14 cellular contexts compared by ENCODE assay signal in genomic region chr3:168885028-168885427, GRCh38.
A peak's percentile ranks its signal among the peaks of the same experiment; 100 is the strongest.
DNase-seq lines count a peak whose midpoint lies in the region; ATAC-seq, FAIRE-seq and TF ChIP-seq lines count a peak whose summit lies in the region.
"Had no signal": no experiment of that assay in that cellular context is flagged by ENCODE, and none has a peak within 500 bp of the region (broad histone marks: within the 10 kb centered on the region; RNA-seq: fewer than 3 reads in every experiment).

No MANE protein-coding gene starts in this region.

- no peaks in the 10 kb centered on the region for H3K9me3 ChIP-seq in PC-3 (ENCODE audit: low read length)
- H3K9me3 ChIP-seq in endothelial cell of umbilical vein (replicated peaks; ENCODE audit: control insufficient read depth, insufficient read depth, low read length), result no peaks in the 10 kb centered on the region
- no peaks in the 10 kb centered on the region for H3K9me3 ChIP-seq in upper lobe of left lung
- H3K9me3 ChIP-seq: neutrophil had no signal

- H3K27ac ChIP-seq in PC-3 (ENCODE audit: low read length), result peak overlapping the region; percentile 97
- H3K27ac ChIP-seq in endothelial cell of umbilical vein (ENCODE audit: insufficient read depth, low read depth, low read length), result no peak overlapping the region
- H3K27ac ChIP-seq in upper lobe of left lung, result no peak overlapping the region
- H3K27ac ChIP-seq: neutrophil had no signal

- H3K4me1 ChIP-seq in PC-3 (ENCODE audit: insufficient read depth, low read length), result peaks cover 54% of the 10 kb centered on the region
- H3K4me1 ChIP-seq in endothelial cell of umbilical vein (ENCODE audit: control insufficient read depth, extremely low read depth, insufficient read depth, low read length), result peaks cover 12% of the 10 kb centered on the region
- no peaks in the 10 kb centered on the region for H3K4me1 ChIP-seq in upper lobe of left lung

- H3K4me3 Mint-ChIP-seq in Calu3 (ENCODE audit: low read depth, unreplicated experiment), result no peak overlapping the region
- H3K4me3 Mint-ChIP-seq: activated CD8-positive, alpha-beta T cell treated with anti-CD3 and anti-CD28 coated beads for 36 hours had no signal

- no peak for TF ChIP-seq POLR2A in endothelial cell of umbilical vein (IDR thresholded peaks at IDR 0.05; ENCODE audit: low read depth, low read length)
- TF ChIP-seq POLR2A in upper lobe of left lung (IDR thresholded peaks at IDR 0.05), result no peak

- H3K36me3 ChIP-seq in PC-3 (ENCODE audit: low read depth, low read length) (no peaks in the 10 kb centered on the region), endothelial cell of umbilical vein (ENCODE audit: control insufficient read depth in 2 of 2, extremely low read depth in 1 of 2, insufficient read depth in 2 of 2, low read length in 2 of 2) (no peaks in the 10 kb centered on the region), upper lobe of left lung (no peaks in the 10 kb centered on the region)
- H3K36me3 ChIP-seq: neutrophil had no signal

- H3K4me2 ChIP-seq in PC-3 (ENCODE audit: low read length) (peak overlapping the region; percentile 85), endothelial cell of umbilical vein (ENCODE audit: insufficient read depth, low read length) (no peak overlapping the region)

- H3K9me2 ChIP-seq in PC-3 (replicated peaks; ENCODE audit: low read length), result no peaks in the 10 kb centered on the region

- H3K27ac Mint-ChIP-seq in Calu3 (ENCODE audit: unreplicated experiment), result peak overlapping the region; percentile 72
- H3K27ac Mint-ChIP-seq: activated CD8-positive, alpha-beta T cell treated with anti-CD3 and anti-CD28 coated beads for 36 hours; IgD-negative memory B cell had no signal

- no peaks in the 10 kb centered on the region for H3K9me3 Mint-ChIP-seq in Calu3 (ENCODE audit: low read depth, unreplicated experiment)
- H3K9me3 Mint-ChIP-seq: activated CD8-positive, alpha-beta T cell treated with anti-CD3 and anti-CD28 coated beads for 36 hours; IgD-negative memory B cell had no signal

- TF ChIP-seq EP300 in upper lobe of left lung (IDR thresholded peaks at IDR 0.05), result no peak

- 84 to 96% methylated on average over 2 of the region's 2 CpGs for WGBS in upper lobe of left lung, 2 donors

- no peaks in the 10 kb centered on the region for H3K27me3 Mint-ChIP-seq in Calu3 (ENCODE audit: unreplicated experiment)
- H3K27me3 Mint-ChIP-seq: activated CD8-positive, alpha-beta T cell treated with anti-CD3 and anti-CD28 coated beads for 36 hours; IgD-negative memory B cell had no signal

- H3K9ac ChIP-seq in PC-3 (ENCODE audit: low read length), result peak overlapping the region; percentile 75
- no peak overlapping the region for H3K9ac ChIP-seq in endothelial cell of umbilical vein (replicated peaks; ENCODE audit: extremely low read depth, insufficient read depth, low read length)

- TF ChIP-seq CTCF in Calu3 (IDR thresholded peaks at IDR 0.05; ENCODE audit: unreplicated experiment), result no peak
- no peak for TF ChIP-seq CTCF in PC-3 (conservative IDR thresholded peaks at IDR 0.05; ENCODE audit: low read depth, low read length)
- TF ChIP-seq CTCF in endothelial cell of umbilical vein (IDR thresholded peaks at IDR 0.05; ENCODE audit: extremely low read depth in 1 of 2, insufficient read depth in 1 of 2, low read depth in 1 of 2, low read length in 2 of 2), result no peak
- TF ChIP-seq CTCF in upper lobe of left lung (IDR thresholded peaks at IDR 0.05), result no peak

- H3K4me1 Mint-ChIP-seq in Calu3 (ENCODE audit: low read depth, unreplicated experiment), result peaks cover 41% of the 10 kb centered on the region
- H3K4me1 Mint-ChIP-seq: IgD-negative memory B cell had no signal

- no peaks in the 10 kb centered on the region for H3K9me1 ChIP-seq in endothelial cell of umbilical vein (replicated peaks; ENCODE audit: control insufficient read depth, extremely low read depth, insufficient read depth, low read length)

- POLR2A ChIA-PET in PC-3 (lab: Charles Lee; ENCODE audit: unreplicated experiment) (interaction anchor here (0.6 kb wide), 1 partner anchor 14 kb away, joined by 4 read pairs; no protein-coding TSS in a partner anchor), endothelial cell of umbilical vein (lab: Charles Lee) (no interaction called here)

- dilution Hi-C loops in endothelial cell of umbilical vein (cut with MboI; ENCODE audit: extremely low pct_ligation_motif_present, low sequenced_read_pairs), result no loop called here

- H2AFZ ChIP-seq in PC-3 (ENCODE audit: low read length), result no peak overlapping the region
- no peak overlapping the region for H2AFZ ChIP-seq in endothelial cell of umbilical vein (ENCODE audit: low read depth, low read length)

- H3K36me3 Mint-ChIP-seq in Calu3 (ENCODE audit: insufficient read depth, unreplicated experiment), result no peaks in the 10 kb centered on the region
- H3K36me3 Mint-ChIP-seq: IgD-negative memory B cell had no signal

- no TSS peak for BruUV-seq in Calu3 (replicated peaks; lab: Mats Ljungman, UMichigan)
- no TSS peak for BruUV-seq in PC-3 (replicated peaks; lab: Mats Ljungman, UMichigan)
- BruUV-seq in endothelial cell of umbilical vein (replicated peaks; lab: Mats Ljungman, UMichigan), result no TSS peak

- H3K79me2 ChIP-seq in PC-3 (ENCODE audit: low read length) (no peaks in the 10 kb centered on the region), endothelial cell of umbilical vein (ENCODE audit: control insufficient read depth, insufficient read depth, low read length) (no peaks in the 10 kb centered on the region)

- no peaks in the 10 kb centered on the region for H4K20me1 ChIP-seq in PC-3 (ENCODE audit: low read length)
- H4K20me1 ChIP-seq in endothelial cell of umbilical vein (replicated peaks; ENCODE audit: control insufficient read depth, extremely low read depth, insufficient read depth, low read length), result no peaks in the 10 kb centered on the region

- ATAC-seq in PC-3, result peak; percentile 86
- no peak for ATAC-seq in upper lobe of left lung (ENCODE audit: low FRiP score in 2 of 2)
- no peak for ATAC-seq in GM19397 (IDR thresholded peaks at IDR 0.05; ENCODE audit: unreplicated experiment)
- ATAC-seq: activated CD8-positive, alpha-beta T cell treated with anti-CD3 and anti-CD28 coated beads for 36 hours had no signal

- no peak for DNase-seq in Calu3
- peak; percentile 96 for DNase-seq in PC-3
- peak; percentile 39 for DNase-seq in endothelial cell of umbilical vein (ENCODE audit: low read depth, low spot score)
- DNase-seq in renal cortical epithelial cell (ENCODE audit: low read depth), result peak; percentile 81
- no peak for DNase-seq in COLO668 (lab: John Stamatoyannopoulos, UW; ENCODE audit: unreplicated experiment)
- no peak for DNase-seq in NCI-H2029 (lab: John Stamatoyannopoulos, UW)
- DNase-seq in upper lobe of left lung, result no peak
- DNase-seq: activated CD8-positive, alpha-beta T cell treated with anti-CD3 and anti-CD28 coated beads for 36 hours; NCI-H1436; stimulated activated naive CD4-positive, alpha-beta T cell treated with Interleukin-2 at 50 U/mL for 16 hours had no signal

- no peaks in the 10 kb centered on the region for H3K27me3 ChIP-seq in PC-3 (ENCODE audit: low read length)
- no peaks in the 10 kb centered on the region for H3K27me3 ChIP-seq in endothelial cell of umbilical vein (ENCODE audit: control insufficient read depth in 2 of 2, insufficient read depth in 2 of 2, low read length in 2 of 2)
- no peaks in the 10 kb centered on the region for H3K27me3 ChIP-seq in upper lobe of left lung
- H3K27me3 ChIP-seq: neutrophil had no signal

- CTCF ChIA-PET in Calu3 (lab: Charles Lee), result interaction anchor here (0.6 kb wide), 1 partner anchor 781 kb away, joined by 3 read pairs; no protein-coding TSS in a partner anchor
- CTCF ChIA-PET in PC-3 (lab: Charles Lee), result interaction anchor here (2.8 kb wide), 1 partner anchor 20 kb away, joined by 13 read pairs; no protein-coding TSS in a partner anchor
- CTCF ChIA-PET in endothelial cell of umbilical vein (lab: Charles Lee), result interaction anchor here (1.1 to 1.5 kb wide), 2 partner anchors 29 to 68 kb away, joined by 3 read pairs; no protein-coding TSS in a partner anchor

- intact Hi-C loops in Calu3 (cut with micrococcal nuclease; ENCODE audit: unreplicated experiment), result no loop called here
- intact Hi-C loops in PC-3 (cut with micrococcal nuclease), result loop anchor here (1.0 kb wide), 1 partner anchor 15 kb away; no protein-coding TSS in a partner anchor
- intact Hi-C loops in endothelial cell of umbilical vein (cut with micrococcal nuclease), result no loop called here

- H3K4me3 ChIP-seq in PC-3 (ENCODE audit: low read length) (peak overlapping the region; percentile 51), endothelial cell of umbilical vein (replicated peaks in 1 of 3; ENCODE audit: insufficient read depth in 1 of 3, low read depth in 1 of 3, low read length in 3 of 3) (no peak overlapping the region), upper lobe of left lung (no peak overlapping the region)

- peaks cover 8% of the 10 kb centered on the region for H3F3A ChIP-seq in PC-3 (ENCODE audit: low read length, unreplicated experiment)

- FAIRE-seq in endothelial cell of umbilical vein (lab: Jason Lieb, UNC), result no peak
- FAIRE-seq: G401.6 had no signal

TF ChIP-seq in endothelial cell of umbilical vein, 7 proteins besides CTCF, POLR2A, EP300 and RAD21:
- TF ChIP-seq POLR2AphosphoS5 (IDR thresholded peaks at IDR 0.05; ENCODE audit: insufficient read depth, low read depth, low read length), result no peak
- TF ChIP-seq EZH2 (IDR thresholded peaks at IDR 0.05; ENCODE audit: borderline replicate concordance, low read depth, low read length, severe bottlenecking), result no peak
- no peak for TF ChIP-seq JUN (IDR thresholded peaks at IDR 0.05; ENCODE audit: borderline replicate concordance, insufficient read depth, insufficient read length, low read depth)
- TF ChIP-seq, protein P1, sequence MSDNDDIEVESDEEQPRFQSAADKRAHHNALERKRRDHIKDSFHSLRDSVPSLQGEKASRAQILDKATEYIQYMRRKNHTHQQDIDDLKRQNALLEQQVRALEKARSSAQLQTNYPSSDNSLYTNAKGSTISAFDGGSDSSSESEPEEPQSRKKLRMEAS (IDR thresholded peaks at IDR 0.05; ENCODE audit: insufficient read depth, insufficient read length), result no peak
- TF ChIP-seq FOS (IDR thresholded peaks at IDR 0.05; ENCODE audit: borderline replicate concordance, insufficient read depth, low read length), result no peak
- no peak for TF ChIP-seq MYC (IDR thresholded peaks at IDR 0.05; ENCODE audit: low read depth, low read length)

Comparison
In these comparisons a context has a peak if more than half of its experiments do, and no peak if none do; other contexts are left out.
1. DNase-seq: peak in PC-3 (single experiment), endothelial cell of umbilical vein (single experiment) and renal cortical epithelial cell (single experiment); none in Calu3 (single experiment), COLO668 (single experiment), NCI-H2029 (single experiment) and upper lobe of left lung (0 of 2).